In the genomic region with DNA sequence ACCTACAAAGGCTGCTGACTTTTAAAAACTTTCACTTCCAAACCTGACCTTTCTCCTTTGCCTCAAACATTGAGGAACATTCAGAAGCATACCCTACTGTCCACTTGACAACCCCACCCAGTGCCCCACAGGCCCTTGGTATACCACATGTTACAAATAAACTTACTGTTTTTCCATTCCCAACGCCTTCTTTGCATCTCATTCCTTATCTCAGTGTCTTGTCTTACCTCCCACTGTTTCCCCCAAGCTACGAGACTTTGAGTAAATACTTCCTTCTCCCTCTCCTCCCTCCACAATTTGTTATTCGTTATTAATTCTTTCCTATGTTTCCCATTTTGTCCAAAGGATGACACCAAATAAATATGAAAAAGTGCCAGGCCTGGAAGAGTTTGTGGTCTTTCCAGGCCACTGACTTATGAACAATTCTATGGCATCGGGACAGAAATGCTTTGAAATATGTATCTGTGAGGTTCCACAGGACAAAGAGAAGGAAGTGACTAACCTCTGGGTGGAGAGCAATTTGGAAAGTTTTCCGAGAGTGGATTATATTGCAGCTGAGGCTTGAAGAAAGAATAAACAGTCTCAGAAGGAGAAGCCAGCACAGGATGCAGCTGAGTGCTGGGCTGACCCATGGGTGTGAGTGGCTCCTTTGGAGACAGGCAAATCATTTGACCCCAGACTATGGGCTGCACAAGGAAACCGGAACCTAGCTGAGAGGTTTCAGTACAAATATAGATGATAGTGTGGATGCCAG, we compare ENCODE assay signal across 13 cellular contexts.
DNase-seq lines count a peak whose midpoint lies in the region; ATAC-seq and TF ChIP-seq lines count a peak whose summit lies in the region.
"Had no signal": no experiment of that assay in that cellular context is flagged by ENCODE, and none has a peak within 500 bp of the region (broad histone marks: within the 10 kb centered on the region; RNA-seq: fewer than 3 reads in every experiment).

No MANE protein-coding gene starts in this region.

- H3K9me3 ChIP-seq in smooth muscle cell (replicated peaks; ENCODE audit: low read depth): no peaks in the 10 kb centered on the region

- no peak overlapping the region for H3K4me3 ChIP-seq in smooth muscle cell

- DNase-seq in HFFc6: peak; percentile 41
- DNase-seq in UCSD-AML1 (lab: John Stamatoyannopoulos, UW; ENCODE audit: unreplicated experiment): peak; percentile 50
- peak; percentile 57 for DNase-seq in glomerular endothelial cell (ENCODE audit: extremely low read depth, low read depth, low spot score)
- no peak for DNase-seq in smooth muscle cell (lab: John Stamatoyannopoulos, UW; ENCODE audit: unreplicated experiment)
- no peak for DNase-seq in anterior cingulate cortex (lab: John Stamatoyannopoulos, UW)
- no peak for DNase-seq in NCI-H2081 (lab: John Stamatoyannopoulos, UW)
- DNase-seq in omental fat pad (ENCODE audit: low spot score): no peak
- DNase-seq: activated CD4-positive, alpha-beta T cell treated with anti-CD3 and anti-CD28 coated beads, Interleukin-2, amount 10 ng/mL, durations not matched to agents 24 days and 14 days; left colon; NCI-H524; stimulated activated CD4-positive, alpha-beta T cell treated with anti-CD3 and anti-CD28 coated beads, Interleukin-1b, Interleukin-23, amount 100 ng/mL, for 48 hours had no signal

- no peaks in the 10 kb centered on the region for H3K9me3 Mint-ChIP-seq in HFFc6

- H3K4me1 Mint-ChIP-seq in HFFc6 (ENCODE audit: low read depth): peaks cover 28% of the 10 kb centered on the region

- ATAC-seq in HG03342 (IDR thresholded peaks at IDR 0.05; ENCODE audit: unreplicated experiment) (no peak), omental fat pad (ENCODE audit: low FRiP score) (no peak)
- ATAC-seq: left colon had no signal

- no peak for TF ChIP-seq CTCF in HFFc6 (IDR thresholded peaks at IDR 0.05)
- TF ChIP-seq CTCF in smooth muscle cell (IDR thresholded peaks at IDR 0.05; ENCODE audit: borderline replicate concordance, insufficient read depth, poor library complexity, severe bottlenecking): no peak
- no peak for TF ChIP-seq CTCF in omental fat pad (IDR thresholded peaks at IDR 0.05)

- peak overlapping the region; percentile 60 for H3K4me2 ChIP-seq in smooth muscle cell

- H3K4me3 Mint-ChIP-seq in HFFc6: peak overlapping the region; percentile 16; the same call in 1 of the 2 replicates
- H3K4me3 Mint-ChIP-seq: activated CD4-positive, alpha-beta T cell treated with anti-CD3 and anti-CD28 coated beads, Interleukin-2, amount 10 ng/mL, durations not matched to agents 24 days and 14 days; brain had no signal

- no peaks in the 10 kb centered on the region for H3K27me3 ChIP-seq in smooth muscle cell (ENCODE audit: low read depth)

- peak overlapping the region; percentile 66 for H2AFZ ChIP-seq in smooth muscle cell (ENCODE audit: low read depth)

- no peaks in the 10 kb centered on the region; the same call in 1 of the 2 replicates for H3K36me3 Mint-ChIP-seq in HFFc6 (ENCODE audit: low read depth)
- H3K36me3 Mint-ChIP-seq: brain had no signal

- peak overlapping the region; percentile 70 for H3K27ac ChIP-seq in smooth muscle cell (ENCODE audit: low read depth)

- peaks cover 4% of the 10 kb centered on the region for H3K27me3 Mint-ChIP-seq in HFFc6 (ENCODE audit: insufficient read depth)

- H3K79me2 ChIP-seq in smooth muscle cell (ENCODE audit: low read depth): no peaks in the 10 kb centered on the region

- H3K4me1 ChIP-seq in smooth muscle cell (ENCODE audit: low read depth): no peaks in the 10 kb centered on the region

- H3K36me3 ChIP-seq in smooth muscle cell (ENCODE audit: low read depth): no peaks in the 10 kb centered on the region

- no peak overlapping the region for H3K9ac ChIP-seq in smooth muscle cell (ENCODE audit: low read depth)

- peak overlapping the region; percentile 55 for H3K27ac Mint-ChIP-seq in HFFc6
- H3K27ac Mint-ChIP-seq: activated CD4-positive, alpha-beta T cell treated with anti-CD3 and anti-CD28 coated beads, Interleukin-2, amount 10 ng/mL, durations not matched to agents 24 days and 14 days had no signal

- no peaks in the 10 kb centered on the region for H4K20me1 ChIP-seq in smooth muscle cell (ENCODE audit: low read depth)

- WGBS in smooth muscle cell (ENCODE audit: low lambda C conversion rate): 20% methylated on average over 6 of the region's 6 CpGs

- peaks cover 8% of the 10 kb centered on the region for H3F3A ChIP-seq in smooth muscle cell (ENCODE audit: low read depth)

Comparison
In these comparisons a context has a peak if more than half of its experiments do, and no peak if none do; other contexts are left out.
1. DNase-seq: peak in HFFc6 (single experiment), UCSD-AML1 (single experiment) and glomerular endothelial cell (single experiment); none in smooth muscle cell (single experiment), anterior cingulate cortex (0 of 58), NCI-H2081 (0 of 2) and omental fat pad (single experiment).